In genomic region chr3:168051579-168052183, GRCh38 we compare ENCODE assay signal across 1 cellular context.
TF ChIP-seq lines count a peak whose summit lies in the region.

No MANE protein-coding gene starts in this region.

TF ChIP-seq in GM12878, 131 proteins besides CTCF, POLR2A, EP300 and RAD21 (continued from another document):
- TF ChIP-seq EED (IDR thresholded peaks at IDR 0.05; ENCODE audit: low read depth) (peak; percentile 76), JUNB (IDR thresholded peaks at IDR 0.05) (peak; percentile 98), ZBED1 (IDR thresholded peaks at IDR 0.05; ENCODE audit: borderline replicate concordance) (peak; percentile 94; the same call in 1 of the 2 replicates), JUND (IDR thresholded peaks at IDR 0.05; ENCODE audit: low read depth, low read length) (0 out of 2 replicates have a peak, but pooled peaks have one; percentile 24), CBX5 (IDR thresholded peaks at IDR 0.05; ENCODE audit: low read depth) (peak; percentile 32; the same call in 1 of the 2 replicates), MTA2 (IDR thresholded peaks at IDR 0.05; ENCODE audit: low read depth) (0 out of 2 replicates have a peak, but pooled peaks have one; percentile 37), ATF2 (IDR thresholded peaks at IDR 0.05; ENCODE audit: low read length) (peak; percentile 99), KLF5 (IDR thresholded peaks at IDR 0.05; ENCODE audit: partially characterized antibody) (no peak), CREB1 (IDR thresholded peaks at IDR 0.05; ENCODE audit: low read depth) (peak; percentile 70; the same call in 1 of the 2 replicates), RUNX3 (IDR thresholded peaks at IDR 0.05; ENCODE audit: low read length) (peak; percentile 73), EZH2 (IDR thresholded peaks at IDR 0.05; ENCODE audit: borderline replicate concordance, control insufficient read depth, low read depth, low read length) (no peak), CBFB (IDR thresholded peaks at IDR 0.05; ENCODE audit: low read depth) (0 out of 2 replicates have a peak, but pooled peaks have one; percentile 26), REST (IDR thresholded peaks at IDR 0.05; ENCODE audit: low read depth, low read length) (no peak), RB1 (IDR thresholded peaks at IDR 0.05; ENCODE audit: borderline replicate concordance) (no peak), NBN (IDR thresholded peaks at IDR 0.05) (0 out of 2 replicates have a peak, but pooled peaks have one; percentile 39), IRF4 (IDR thresholded peaks at IDR 0.05; ENCODE audit: low read depth, low read length) (peak; percentile 76), NFIC (IDR thresholded peaks at IDR 0.05; ENCODE audit: low read depth, low read length) (peak; percentile 96), DPF2 (IDR thresholded peaks at IDR 0.05) (0 out of 2 replicates have a peak, but pooled peaks have one; percentile 62), MEF2B (IDR thresholded peaks at IDR 0.05; ENCODE audit: partially characterized antibody, poor library complexity, severe bottlenecking) (peak; percentile 68), ZNF217 (IDR thresholded peaks at IDR 0.05) (no peak), LARP7 (IDR thresholded peaks at IDR 0.05) (no peak), TCF7 (IDR thresholded peaks at IDR 0.05; ENCODE audit: borderline replicate concordance) (peak; percentile 87; the same call in 1 of the 2 replicates), ZNF622 (IDR thresholded peaks at IDR 0.05) (no peak), CHD1 (IDR thresholded peaks at IDR 0.05; ENCODE audit: low read depth, low read length) (no peak), ATF7 (IDR thresholded peaks at IDR 0.05; ENCODE audit: low read depth) (peak; percentile 95), SUZ12 (IDR thresholded peaks at IDR 0.05; ENCODE audit: unreplicated experiment) (no peak), MEF2A (IDR thresholded peaks at IDR 0.05; ENCODE audit: insufficient read depth, low read depth, low read length) (peak; percentile 97), FOS (IDR thresholded peaks at IDR 0.05; ENCODE audit: borderline replicate concordance, extremely low read depth, insufficient read length) (no peak)
- TF ChIP-seq, protein P1, sequence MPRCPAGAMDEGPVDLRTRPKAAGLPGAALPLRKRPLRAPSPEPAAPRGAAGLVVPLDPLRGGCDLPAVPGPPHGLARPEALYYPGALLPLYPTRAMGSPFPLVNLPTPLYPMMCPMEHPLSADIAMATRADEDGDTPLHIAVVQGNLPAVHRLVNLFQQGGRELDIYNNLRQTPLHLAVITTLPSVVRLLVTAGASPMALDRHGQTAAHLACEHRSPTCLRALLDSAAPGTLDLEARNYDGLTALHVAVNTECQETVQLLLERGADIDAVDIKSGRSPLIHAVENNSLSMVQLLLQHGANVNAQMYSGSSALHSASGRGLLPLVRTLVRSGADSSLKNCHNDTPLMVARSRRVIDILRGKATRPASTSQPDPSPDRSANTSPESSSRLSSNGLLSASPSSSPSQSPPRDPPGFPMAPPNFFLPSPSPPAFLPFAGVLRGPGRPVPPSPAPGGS (IDR thresholded peaks at IDR 0.05; ENCODE audit: borderline replicate concordance, insufficient read depth, low read depth, low read length, poor library complexity, severe bottlenecking): peak; percentile 54
- TF ChIP-seq, protein P2, sequence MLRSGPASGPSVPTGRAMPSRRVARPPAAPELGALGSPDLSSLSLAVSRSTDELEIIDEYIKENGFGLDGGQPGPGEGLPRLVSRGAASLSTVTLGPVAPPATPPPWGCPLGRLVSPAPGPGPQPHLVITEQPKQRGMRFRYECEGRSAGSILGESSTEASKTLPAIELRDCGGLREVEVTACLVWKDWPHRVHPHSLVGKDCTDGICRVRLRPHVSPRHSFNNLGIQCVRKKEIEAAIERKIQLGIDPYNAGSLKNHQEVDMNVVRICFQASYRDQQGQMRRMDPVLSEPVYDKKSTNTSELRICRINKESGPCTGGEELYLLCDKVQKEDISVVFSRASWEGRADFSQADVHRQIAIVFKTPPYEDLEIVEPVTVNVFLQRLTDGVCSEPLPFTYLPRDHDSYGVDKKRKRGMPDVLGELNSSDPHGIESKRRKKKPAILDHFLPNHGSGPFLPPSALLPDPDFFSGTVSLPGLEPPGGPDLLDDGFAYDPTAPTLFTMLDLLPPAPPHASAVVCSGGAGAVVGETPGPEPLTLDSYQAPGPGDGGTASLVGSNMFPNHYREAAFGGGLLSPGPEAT (IDR thresholded peaks at IDR 0.05; ENCODE audit: low read depth): 0 out of 2 replicates have a peak, but pooled peaks have one; percentile 19
- TF ChIP-seq, protein P3, sequence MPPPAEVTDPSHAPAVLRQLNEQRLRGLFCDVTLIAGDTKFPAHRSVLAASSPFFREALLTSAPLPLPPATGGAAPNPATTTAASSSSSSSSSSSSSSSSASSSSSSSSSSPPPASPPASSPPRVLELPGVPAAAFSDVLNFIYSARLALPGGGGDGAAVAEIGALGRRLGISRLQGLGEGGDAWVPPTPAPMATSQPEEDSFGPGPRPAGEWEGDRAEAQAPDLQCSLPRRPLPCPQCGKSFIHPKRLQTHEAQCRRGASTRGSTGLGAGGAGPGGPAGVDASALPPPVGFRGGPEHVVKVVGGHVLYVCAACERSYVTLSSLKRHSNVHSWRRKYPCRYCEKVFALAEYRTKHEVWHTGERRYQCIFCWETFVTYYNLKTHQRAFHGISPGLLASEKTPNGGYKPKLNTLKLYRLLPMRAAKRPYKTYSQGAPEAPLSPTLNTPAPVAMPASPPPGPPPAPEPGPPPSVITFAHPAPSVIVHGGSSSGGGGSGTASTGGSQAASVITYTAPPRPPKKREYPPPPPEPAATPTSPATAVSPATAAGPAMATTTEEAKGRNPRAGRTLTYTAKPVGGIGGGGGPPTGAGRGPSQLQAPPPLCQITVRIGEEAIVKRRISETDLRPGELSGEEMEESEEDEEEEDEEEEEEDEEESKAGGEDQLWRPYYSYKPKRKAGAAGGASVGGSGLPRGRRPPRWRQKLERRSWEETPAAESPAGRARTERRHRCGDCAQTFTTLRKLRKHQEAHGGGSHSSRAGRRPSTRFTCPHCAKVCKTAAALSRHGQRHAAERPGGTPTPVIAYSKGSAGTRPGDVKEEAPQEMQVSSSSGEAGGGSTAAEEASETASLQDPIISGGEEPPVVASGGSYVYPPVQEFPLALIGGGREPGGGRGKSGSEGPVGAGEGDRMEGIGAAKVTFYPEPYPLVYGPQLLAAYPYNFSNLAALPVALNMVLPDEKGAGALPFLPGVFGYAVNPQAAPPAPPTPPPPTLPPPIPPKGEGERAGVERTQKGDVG (CRISPR knock-in tag; IDR thresholded peaks at IDR 0.05): no peak
